In the genomic region with DNA sequence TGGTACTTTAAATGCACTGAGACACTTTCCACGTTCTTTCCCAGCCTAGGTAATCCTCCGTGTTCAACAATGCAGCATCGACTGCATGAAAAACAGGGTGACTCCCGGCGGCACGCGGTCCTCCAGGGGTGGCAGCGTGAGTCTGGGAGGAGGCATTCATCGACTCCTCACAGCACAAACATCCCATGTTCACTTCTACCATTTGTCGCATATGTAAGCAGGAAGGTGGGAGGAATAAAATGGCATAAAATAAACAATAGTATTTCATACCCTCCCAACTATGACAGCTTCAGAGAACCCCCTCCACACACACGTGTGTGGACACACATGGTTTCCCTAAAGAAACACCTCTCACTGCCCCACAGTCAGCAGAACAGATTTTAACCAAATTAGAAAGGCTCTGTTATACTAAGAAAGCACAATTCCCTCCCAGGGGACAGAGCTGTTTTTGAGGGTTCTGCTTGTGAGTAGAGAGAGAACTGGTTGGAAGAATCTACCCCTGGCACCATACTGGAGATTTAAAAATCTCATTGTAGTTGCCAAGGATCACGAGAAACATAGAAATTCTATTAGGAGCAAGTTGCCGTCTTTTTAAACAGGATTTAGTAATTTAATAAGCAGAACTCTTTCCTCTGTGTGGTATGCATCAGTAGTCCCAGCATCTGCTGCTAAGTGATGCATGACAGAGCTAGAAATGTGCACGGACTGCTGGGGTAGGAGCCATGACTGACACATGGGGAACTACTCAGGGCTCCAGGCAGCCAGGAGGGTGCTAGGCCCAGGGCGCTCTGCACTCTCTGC, we compare ENCODE assay signal across 9 cellular contexts. TPM values are rescaled to one million over a fixed set of nuclear protein-coding genes. Genes with fewer than 3 reads are reported as not detected.
DNase-seq lines count a peak whose midpoint lies in the region; ATAC-seq and TF ChIP-seq lines count a peak whose summit lies in the region.
"Had no signal": no experiment of that assay in that cellular context is flagged by ENCODE, and none has a peak within 500 bp of the region (broad histone marks: within the 10 kb centered on the region; RNA-seq: fewer than 3 reads in every experiment).

No MANE protein-coding gene starts in this region.

- intact Hi-C loops in Panc1 (cut with micrococcal nuclease; ENCODE audit: unreplicated experiment), result no loop called here

- H3K4me1 Mint-ChIP-seq in stimulated activated naive B cell treated with anti-CD40 and anti-IgM and Interleukin-4, amounts not matched to agents 10 μg/mL and 1 μg/mL and 100 μg/mL, for 72 hours, result peaks cover 56 to 94% of the 10 kb centered on the region in 2 donors

- no peaks in the 10 kb centered on the region for H3K27me3 Mint-ChIP-seq in stimulated activated naive B cell treated with anti-CD40 and anti-IgM and Interleukin-4, amounts not matched to agents 10 μg/mL and 1 μg/mL and 100 μg/mL, for 72 hours

- H3K27me3 ChIP-seq in Panc1 (ENCODE audit: control insufficient read depth, insufficient read depth, low read length), result no peaks in the 10 kb centered on the region

- H3K4me1 ChIP-seq in Panc1 (ENCODE audit: control insufficient read depth, insufficient read depth, low read length), result peaks cover 37% of the 10 kb centered on the region

- H3K36me3 Mint-ChIP-seq in stimulated activated naive B cell treated with anti-CD40 and anti-IgM and Interleukin-4, amounts not matched to agents 10 μg/mL and 1 μg/mL and 100 μg/mL, for 72 hours, result no peaks in the 10 kb centered on the region

- H3K4me3 ChIP-seq in Panc1 (ENCODE audit: low read depth in 2 of 2, low read length in 2 of 2), result no peak overlapping the region

- peak; percentile 69 for ATAC-seq in HG03095 (IDR thresholded peaks at IDR 0.05; ENCODE audit: unreplicated experiment)
- no peak for ATAC-seq in Panc1
- peak; percentile 77 to 80 for ATAC-seq in stimulated activated naive B cell treated with anti-CD40 and anti-IgM and Interleukin-4, amounts not matched to agents 10 μg/mL and 1 μg/mL and 100 μg/mL, for 72 hours (replicated peaks)

- peak overlapping the region; percentile 78 for H3K27ac ChIP-seq in Panc1 (ENCODE audit: low read length)
- H3K27ac ChIP-seq: 22Rv1 had no signal

- H3K9me3 ChIP-seq in Panc1 (ENCODE audit: control insufficient read depth, insufficient read depth, low read depth, low read length), result no peaks in the 10 kb centered on the region

- BruUV-seq in Panc1 (replicated peaks; lab: Mats Ljungman, UMichigan), result no TSS peak

- no peak for TF ChIP-seq CTCF in Panc1 (IDR thresholded peaks at IDR 0.05)

- in situ Hi-C loops in Panc1 (cut with HindIII; ENCODE audit: low pct_unique_long_range_greater_than_20kb, low sequenced_read_pairs), result no loop called here

- CTCF ChIA-PET in Panc1 (lab: Charles Lee), result interaction anchor here (0.7 to 1.1 kb wide), 2 partner anchors 19 to 407 kb away, joined by 3 read pairs; a partner anchor contains a TSS

- no peaks in the 10 kb centered on the region for H3K36me3 ChIP-seq in Panc1 (ENCODE audit: control insufficient read depth, insufficient read depth, low read length)

- POLR2A ChIA-PET in Panc1 (lab: Charles Lee), result no interaction called here

- peak overlapping the region; percentile 19 to 36 for H3K4me3 Mint-ChIP-seq in stimulated activated naive B cell treated with anti-CD40 and anti-IgM and Interleukin-4, amounts not matched to agents 10 μg/mL and 1 μg/mL and 100 μg/mL, for 72 hours

- H3K27ac Mint-ChIP-seq in stimulated activated naive B cell treated with anti-CD40 and anti-IgM and Interleukin-4, amounts not matched to agents 10 μg/mL and 1 μg/mL and 100 μg/mL, for 72 hours, result peak overlapping the region; percentile 86

- DNase-seq in NCI-H1105 treated with DMSO at 0.1 percent for 48 hours (lab: John Stamatoyannopoulos, UW) (peak; percentile 9), NCI-H1105 (lab: John Stamatoyannopoulos, UW) (no peak), Panc1 (ENCODE audit: low read depth, low spot score) (no peak), NCI-H2227 treated with DMSO at 0.1 percent for 48 hours (lab: John Stamatoyannopoulos, UW) (no peak), DMS153 treated with DMSO at 0.1 percent for 48 hours (lab: John Stamatoyannopoulos, UW; ENCODE audit: unreplicated experiment) (no peak), UCSD-AML1 (lab: John Stamatoyannopoulos, UW; ENCODE audit: unreplicated experiment) (no peak)
- peak; percentile 60 for DNase-seq in stimulated activated naive B cell treated with anti-CD40 and anti-IgM and Interleukin-4, amounts not matched to agents 10 μg/mL and 1 μg/mL and 100 μg/mL, for 72 hours

- H3K9me3 Mint-ChIP-seq in stimulated activated naive B cell treated with anti-CD40 and anti-IgM and Interleukin-4, amounts not matched to agents 10 μg/mL and 1 μg/mL and 100 μg/mL, for 72 hours, result peaks cover 0 to 4% of the 10 kb centered on the region in 2 donors

RNA-seq across cellular contexts. Expression of a gene that starts 6.0 kb away (rescaled TPM):
- 51.4 TPM for total RNA-seq in Panc1 (2021; ENCODE audit: unreplicated experiment)
- 76.9 TPM for polyA plus RNA-seq in Panc1 (2012; ENCODE audit: insufficient read length)

RNA-seq across cellular contexts. Expression of a gene that starts 19.7 kb away (rescaled TPM):
- 72.9 TPM for total RNA-seq in Panc1 (2021; ENCODE audit: unreplicated experiment)
- polyA plus RNA-seq in Panc1 (2012; ENCODE audit: insufficient read length), result 52.9 TPM

RNA-seq across cellular contexts. Expression of a gene that starts 58.5 kb away (rescaled TPM):
- 70.1 TPM for total RNA-seq in Panc1 (2021; ENCODE audit: unreplicated experiment)
- polyA plus RNA-seq in Panc1 (2012; ENCODE audit: insufficient read length), result 69.9 TPM

Comparison
In these comparisons a context has a peak if more than half of its experiments do, and no peak if none do; other contexts are left out.
1. DNase-seq: peak in NCI-H1105 treated with DMSO at 0.1 percent for 48 hours (single experiment) and stimulated activated naive B cell treated with anti-CD40 and anti-IgM and Interleukin-4, amounts not matched to agents 10 μg/mL and 1 μg/mL and 100 μg/mL, for 72 hours (single experiment); none in NCI-H1105 (single experiment), Panc1 (single experiment), NCI-H2227 treated with DMSO at 0.1 percent for 48 hours (single experiment), DMS153 treated with DMSO at 0.1 percent for 48 hours (single experiment) and UCSD-AML1 (single experiment).